In genomic region chr17:41588126-41588810, GRCh38 we compare ENCODE assay signal across 17 cellular contexts. TPM values are rescaled to one million over a fixed set of nuclear protein-coding genes. Genes with fewer than 3 reads are reported as not detected.
"Had no signal": no experiment of that assay in that cellular context is flagged by ENCODE, and none has a peak within 500 bp of the region (broad histone marks: within the 10 kb centered on the region; RNA-seq: fewer than 3 reads in every experiment).

No MANE protein-coding gene starts in this region.

- H3K4me3 ChIP-seq: cardiac muscle cell, gastrocnemius medialis, heart left ventricle, psoas muscle, right lobe of liver, spleen, testis had no signal

- H3K9me3 Mint-ChIP-seq: activated CD8-positive, alpha-beta T cell treated with anti-CD3 and anti-CD28 coated beads for 36 hours; immature natural killer cell; neural crest cell; stimulated activated naive CD8-positive, alpha-beta T cell treated with anti-CD3 and anti-CD28 coated beads, Interleukin-15, Interleukin-2, amounts not matched to agents 100 ng/mL and 50 ng/mL, for 24 hours had no signal

- H3K4me3 Mint-ChIP-seq: activated CD8-positive, alpha-beta T cell treated with anti-CD3 and anti-CD28 coated beads for 36 hours; immature natural killer cell; neural crest cell; stimulated activated naive CD8-positive, alpha-beta T cell treated with anti-CD3 and anti-CD28 coated beads, Interleukin-15, Interleukin-2, amounts not matched to agents 100 ng/mL and 50 ng/mL, for 24 hours; T-helper 17 cell had no signal

- H3K36me3 Mint-ChIP-seq: immature natural killer cell had no signal

- DNase-seq: activated CD4-positive, alpha-beta T cell treated with anti-CD3 and anti-CD28 coated beads for 48 hours; activated CD8-positive, alpha-beta T cell treated with anti-CD3 and anti-CD28 coated beads for 36 hours; activated T-cell treated with anti-CD3 and anti-CD28 coated beads, Interleukin-2, amount 50 U/mL, for 48 hours; anterior cingulate cortex; gastrocnemius medialis; heart left ventricle; immature natural killer cell; psoas muscle; right lobe of liver; spleen; T-helper 17 cell; testis had no signal

- H3K9me3 ChIP-seq: gastrocnemius medialis, heart left ventricle, psoas muscle, right lobe of liver, spleen, testis had no signal

- ATAC-seq: activated CD8-positive, alpha-beta T cell treated with anti-CD3 and anti-CD28 coated beads for 36 hours; gastrocnemius medialis; heart left ventricle; psoas muscle; right lobe of liver; T-helper 17 cell had no signal

- H3K27ac ChIP-seq: cardiac muscle cell, gastrocnemius medialis, heart left ventricle, psoas muscle, right lobe of liver, spleen, testis had no signal

- H3K27ac Mint-ChIP-seq: activated CD8-positive, alpha-beta T cell treated with anti-CD3 and anti-CD28 coated beads for 36 hours; immature natural killer cell; stimulated activated naive CD8-positive, alpha-beta T cell treated with anti-CD3 and anti-CD28 coated beads, Interleukin-15, Interleukin-2, amounts not matched to agents 100 ng/mL and 50 ng/mL, for 24 hours; T-helper 17 cell had no signal

- H3K27me3 ChIP-seq: cardiac muscle cell, gastrocnemius medialis, right lobe of liver, testis had no signal

- H3K4me1 ChIP-seq: gastrocnemius medialis, heart left ventricle, psoas muscle, right lobe of liver, spleen, testis had no signal

- H3K4me1 Mint-ChIP-seq: immature natural killer cell, neural crest cell, T-helper 17 cell had no signal

- H3K36me3 ChIP-seq: cardiac muscle cell, gastrocnemius medialis, heart left ventricle, right lobe of liver, spleen had no signal

RNA-seq across cellular contexts. Expression of gene KRT14, which starts 1.6 kb away (rescaled TPM):
- total RNA-seq: activated CD8-positive, alpha-beta T cell treated with anti-CD3 and anti-CD28 coated beads for 36 hours; cardiac muscle cell; gastrocnemius medialis; neural crest cell; T-helper 17 cell; urinary bladder had no signal
- polyA plus RNA-seq: heart left ventricle, immature natural killer cell had no signal

RNA-seq across cellular contexts. Expression of gene KRT9, which starts 16.4 kb away (rescaled TPM):
- total RNA-seq: activated CD8-positive, alpha-beta T cell treated with anti-CD3 and anti-CD28 coated beads for 36 hours; cardiac muscle cell; gastrocnemius medialis; heart left ventricle; neural crest cell; osteoblast; psoas muscle; right lobe of liver; spleen; T-helper 17 cell; urinary bladder had no signal
- polyA plus RNA-seq: cardiac muscle cell, heart left ventricle, immature natural killer cell, spleen, urinary bladder had no signal

RNA-seq across cellular contexts. Expression of gene KRT16, which starts 24.3 kb away (rescaled TPM):
- total RNA-seq: activated CD8-positive, alpha-beta T cell treated with anti-CD3 and anti-CD28 coated beads for 36 hours; cardiac muscle cell; heart left ventricle; neural crest cell; right lobe of liver; spleen; T-helper 17 cell; testis; urinary bladder had no signal
- polyA plus RNA-seq: immature natural killer cell had no signal

RNA-seq across cellular contexts. Expression of gene KRT17, which starts 36.1 kb away (rescaled TPM):
- total RNA-seq: activated CD8-positive, alpha-beta T cell treated with anti-CD3 and anti-CD28 coated beads for 36 hours; cardiac muscle cell; gastrocnemius medialis; neural crest cell; psoas muscle; right lobe of liver; T-helper 17 cell had no signal
- polyA plus RNA-seq: heart left ventricle, immature natural killer cell had no signal
